In the genomic region with DNA sequence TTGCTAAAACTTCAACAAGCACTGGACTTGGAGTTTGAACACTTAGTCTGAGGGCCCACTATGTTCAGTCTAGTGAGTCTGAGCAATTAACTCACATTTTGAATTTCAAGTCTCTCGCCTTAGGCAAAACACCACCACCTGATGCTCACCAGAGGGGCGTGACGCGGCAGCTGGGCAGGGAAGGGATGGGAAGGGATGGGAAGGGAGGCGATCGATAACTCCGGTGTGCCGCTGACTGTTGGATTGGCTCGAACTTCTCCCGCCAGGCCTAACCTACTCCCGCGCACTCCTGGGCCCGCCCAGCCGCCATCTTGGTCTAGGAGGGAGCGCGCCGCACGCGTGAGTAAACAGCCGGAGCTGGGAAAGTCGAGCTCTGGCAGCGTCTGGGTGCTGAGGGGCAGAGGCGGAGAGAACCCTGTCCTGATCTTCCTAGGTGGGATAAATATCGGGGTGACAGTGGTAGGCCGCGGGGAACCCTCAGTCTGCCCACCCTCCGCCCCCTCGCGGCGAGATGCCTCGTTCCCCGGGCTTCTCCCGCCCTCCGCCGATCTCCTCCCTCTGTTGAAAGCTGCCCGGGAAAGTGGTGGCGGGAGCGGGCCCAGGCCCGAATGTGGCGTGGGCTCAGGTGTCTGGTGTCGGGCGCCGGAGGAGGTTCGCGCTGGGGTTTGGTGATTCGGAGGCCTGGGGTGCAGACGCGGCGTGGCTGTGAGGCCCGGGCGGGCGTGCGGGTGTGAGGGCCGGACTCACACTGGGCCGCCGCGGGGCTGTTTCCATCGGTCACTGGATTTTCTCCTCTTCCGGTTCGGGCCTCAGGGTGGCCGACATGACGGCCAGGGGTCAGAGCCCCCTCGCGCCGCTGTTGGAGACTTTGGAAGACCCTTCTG, we compare ENCODE assay signal across 1 cellular context.
TF ChIP-seq lines count a peak whose summit lies in the region.

A gene with protein sequence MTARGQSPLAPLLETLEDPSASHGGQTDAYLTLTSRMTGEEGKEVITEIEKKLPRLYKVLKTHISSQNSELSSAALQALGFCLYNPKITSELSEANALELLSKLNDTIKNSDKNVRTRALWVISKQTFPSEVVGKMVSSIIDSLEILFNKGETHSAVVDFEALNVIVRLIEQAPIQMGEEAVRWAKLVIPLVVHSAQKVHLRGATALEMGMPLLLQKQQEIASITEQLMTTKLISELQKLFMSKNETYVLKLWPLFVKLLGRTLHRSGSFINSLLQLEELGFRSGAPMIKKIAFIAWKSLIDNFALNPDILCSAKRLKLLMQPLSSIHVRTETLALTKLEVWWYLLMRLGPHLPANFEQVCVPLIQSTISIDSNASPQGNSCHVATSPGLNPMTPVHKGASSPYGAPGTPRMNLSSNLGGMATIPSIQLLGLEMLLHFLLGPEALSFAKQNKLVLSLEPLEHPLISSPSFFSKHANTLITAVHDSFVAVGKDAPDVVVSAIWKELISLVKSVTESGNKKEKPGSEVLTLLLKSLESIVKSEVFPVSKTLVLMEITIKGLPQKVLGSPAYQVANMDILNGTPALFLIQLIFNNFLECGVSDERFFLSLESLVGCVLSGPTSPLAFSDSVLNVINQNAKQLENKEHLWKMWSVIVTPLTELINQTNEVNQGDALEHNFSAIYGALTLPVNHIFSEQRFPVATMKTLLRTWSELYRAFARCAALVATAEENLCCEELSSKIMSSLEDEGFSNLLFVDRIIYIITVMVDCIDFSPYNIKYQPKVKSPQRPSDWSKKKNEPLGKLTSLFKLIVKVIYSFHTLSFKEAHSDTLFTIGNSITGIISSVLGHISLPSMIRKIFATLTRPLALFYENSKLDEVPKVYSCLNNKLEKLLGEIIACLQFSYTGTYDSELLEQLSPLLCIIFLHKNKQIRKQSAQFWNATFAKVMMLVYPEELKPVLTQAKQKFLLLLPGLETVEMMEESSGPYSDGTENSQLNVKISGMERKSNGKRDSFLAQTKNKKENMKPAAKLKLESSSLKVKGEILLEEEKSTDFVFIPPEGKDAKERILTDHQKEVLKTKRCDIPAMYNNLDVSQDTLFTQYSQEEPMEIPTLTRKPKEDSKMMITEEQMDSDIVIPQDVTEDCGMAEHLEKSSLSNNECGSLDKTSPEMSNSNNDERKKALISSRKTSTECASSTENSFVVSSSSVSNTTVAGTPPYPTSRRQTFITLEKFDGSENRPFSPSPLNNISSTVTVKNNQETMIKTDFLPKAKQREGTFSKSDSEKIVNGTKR (N-terminal part only) (plus strand): TSS at position 302 of the 884 bp plus-strand sequence. CDS start 522 bp downstream, at position 824.

TF ChIP-seq in HepG2, 621 proteins besides CTCF, POLR2A, EP300 and RAD21 (continued from another document and continues in another):
- no peak for TF ChIP-seq SMAD1 (CRISPR knock-in tag; IDR thresholded peaks at IDR 0.05; ENCODE audit: borderline replicate concordance, low read depth)
- peak; percentile 88; the same call in 1 of the 2 replicates for TF ChIP-seq FOXO1 (CRISPR knock-in tag; IDR thresholded peaks at IDR 0.05)
- no peak; the same call in 1 of the 2 replicates for TF ChIP-seq ZNF839 (CRISPR knock-in tag; IDR thresholded peaks at IDR 0.05; ENCODE audit: borderline replicate concordance)
- TF ChIP-seq, protein P1, sequence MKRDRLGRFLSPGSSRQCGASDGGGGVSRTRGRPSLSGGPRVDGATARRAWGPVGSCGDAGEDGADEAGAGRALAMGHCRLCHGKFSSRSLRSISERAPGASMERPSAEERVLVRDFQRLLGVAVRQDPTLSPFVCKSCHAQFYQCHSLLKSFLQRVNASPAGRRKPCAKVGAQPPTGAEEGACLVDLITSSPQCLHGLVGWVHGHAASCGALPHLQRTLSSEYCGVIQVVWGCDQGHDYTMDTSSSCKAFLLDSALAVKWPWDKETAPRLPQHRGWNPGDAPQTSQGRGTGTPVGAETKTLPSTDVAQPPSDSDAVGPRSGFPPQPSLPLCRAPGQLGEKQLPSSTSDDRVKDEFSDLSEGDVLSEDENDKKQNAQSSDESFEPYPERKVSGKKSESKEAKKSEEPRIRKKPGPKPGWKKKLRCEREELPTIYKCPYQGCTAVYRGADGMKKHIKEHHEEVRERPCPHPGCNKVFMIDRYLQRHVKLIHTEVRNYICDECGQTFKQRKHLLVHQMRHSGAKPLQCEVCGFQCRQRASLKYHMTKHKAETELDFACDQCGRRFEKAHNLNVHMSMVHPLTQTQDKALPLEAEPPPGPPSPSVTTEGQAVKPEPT (CRISPR knock-in tag; IDR thresholded peaks at IDR 0.05; ENCODE audit: low read depth), result peak; percentile 90
- TF ChIP-seq, protein P2, sequence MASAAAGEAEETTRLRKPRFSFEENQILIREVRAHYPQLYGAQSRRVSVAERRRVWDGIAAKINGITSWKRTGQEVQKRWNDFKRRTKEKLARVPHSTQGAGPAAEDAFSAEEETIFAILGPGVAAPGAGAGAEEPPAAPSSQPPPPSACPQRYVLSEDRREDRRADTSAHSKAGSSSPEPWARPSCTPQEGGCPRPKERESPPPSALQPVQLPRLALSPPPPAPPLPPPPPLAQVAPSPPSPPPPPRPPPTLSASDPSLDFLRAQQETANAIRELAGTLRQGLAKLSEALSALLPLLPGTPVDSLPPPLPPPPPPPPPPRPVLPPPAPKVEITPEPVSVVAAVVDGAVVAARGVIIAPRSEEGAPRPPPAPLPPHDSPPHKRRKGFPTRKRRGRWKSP (CRISPR knock-in tag; IDR thresholded peaks at IDR 0.05), result peak; percentile 80
- peak; percentile 59; the same call in 1 of the 2 replicates for TF ChIP-seq KDM5A (IDR thresholded peaks at IDR 0.05; ENCODE audit: borderline replicate concordance, low read length)
- TF ChIP-seq NFE2L1 (CRISPR knock-in tag; IDR thresholded peaks at IDR 0.05; ENCODE audit: borderline replicate concordance), result no peak
- TF ChIP-seq, protein P3, sequence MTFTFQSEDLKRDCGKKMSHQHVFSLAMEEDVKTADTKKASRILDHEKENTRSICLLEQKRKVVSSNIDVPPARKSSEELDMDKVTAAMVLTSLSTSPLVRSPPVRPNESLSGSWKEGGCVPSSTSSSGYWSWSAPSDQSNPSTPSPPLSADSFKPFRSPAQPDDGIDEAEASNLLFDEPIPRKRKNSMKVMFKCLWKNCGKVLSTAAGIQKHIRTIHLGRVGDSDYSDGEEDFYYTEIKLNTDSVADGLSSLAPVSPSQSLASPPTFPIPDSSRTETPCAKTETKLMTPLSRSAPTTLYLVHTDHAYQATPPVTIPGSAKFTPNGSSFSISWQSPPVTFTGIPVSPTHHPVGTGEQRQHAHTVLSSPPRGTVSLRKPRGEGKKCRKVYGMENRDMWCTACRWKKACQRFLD (CRISPR knock-in tag; IDR thresholded peaks at IDR 0.05; ENCODE audit: borderline replicate concordance), result peak; percentile 80; the same call in 1 of the 2 replicates
- no peak; the same call in 1 of the 2 replicates for TF ChIP-seq TRIM24 (CRISPR knock-in tag; IDR thresholded peaks at IDR 0.05)
- TF ChIP-seq GTF3A (CRISPR knock-in tag; conservative IDR thresholded peaks at IDR 0.05), result no peak
- no peak; the same call in 1 of the 2 replicates for TF ChIP-seq ZFP36L1 (CRISPR knock-in tag; IDR thresholded peaks at IDR 0.05)
- TF ChIP-seq TP53 (CRISPR knock-in tag; conservative IDR thresholded peaks at IDR 0.05), result peak; percentile 38; the same call in 1 of the 2 replicates
- no peak; the same call in 1 of the 2 replicates for TF ChIP-seq MTA3 (CRISPR knock-in tag; IDR thresholded peaks at IDR 0.05)
- TF ChIP-seq ZFP41 (CRISPR knock-in tag; IDR thresholded peaks at IDR 0.05; ENCODE audit: borderline replicate concordance), result peak; percentile 86; the same call in 1 of the 2 replicates
- TF ChIP-seq ZNF383 (CRISPR knock-in tag; IDR thresholded peaks at IDR 0.05; ENCODE audit: borderline replicate concordance), result no peak
- TF ChIP-seq, protein P4, sequence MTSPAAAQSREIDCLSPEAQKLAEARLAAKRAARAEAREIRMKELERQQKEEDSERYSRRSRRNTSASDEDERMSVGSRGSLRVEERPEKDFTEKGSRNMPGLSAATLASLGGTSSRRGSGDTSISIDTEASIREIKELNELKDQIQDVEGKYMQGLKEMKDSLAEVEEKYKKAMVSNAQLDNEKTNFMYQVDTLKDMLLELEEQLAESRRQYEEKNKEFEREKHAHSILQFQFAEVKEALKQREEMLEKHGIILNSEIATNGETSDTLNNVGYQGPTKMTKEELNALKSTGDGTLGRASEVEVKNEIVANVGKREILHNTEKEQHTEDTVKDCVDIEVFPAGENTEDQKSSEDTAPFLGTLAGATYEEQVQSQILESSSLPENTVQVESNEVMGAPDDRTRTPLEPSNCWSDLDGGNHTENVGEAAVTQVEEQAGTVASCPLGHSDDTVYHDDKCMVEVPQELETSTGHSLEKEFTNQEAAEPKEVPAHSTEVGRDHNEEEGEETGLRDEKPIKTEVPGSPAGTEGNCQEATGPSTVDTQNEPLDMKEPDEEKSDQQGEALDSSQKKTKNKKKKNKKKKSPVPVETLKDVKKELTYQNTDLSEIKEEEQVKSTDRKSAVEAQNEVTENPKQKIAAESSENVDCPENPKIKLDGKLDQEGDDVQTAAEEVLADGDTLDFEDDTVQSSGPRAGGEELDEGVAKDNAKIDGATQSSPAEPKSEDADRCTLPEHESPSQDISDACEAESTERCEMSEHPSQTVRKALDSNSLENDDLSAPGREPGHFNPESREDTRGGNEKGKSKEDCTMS (CRISPR knock-in tag; conservative IDR thresholded peaks at IDR 0.05), result no peak
- TF ChIP-seq REXO4 (CRISPR knock-in tag; IDR thresholded peaks at IDR 0.05; ENCODE audit: borderline replicate concordance), result 0 out of 2 replicates have a peak, but pooled peaks have one; percentile 36
- peak; percentile 97 for TF ChIP-seq BHLHE40 (IDR thresholded peaks at IDR 0.05; ENCODE audit: low read length)
- TF ChIP-seq, protein P5, sequence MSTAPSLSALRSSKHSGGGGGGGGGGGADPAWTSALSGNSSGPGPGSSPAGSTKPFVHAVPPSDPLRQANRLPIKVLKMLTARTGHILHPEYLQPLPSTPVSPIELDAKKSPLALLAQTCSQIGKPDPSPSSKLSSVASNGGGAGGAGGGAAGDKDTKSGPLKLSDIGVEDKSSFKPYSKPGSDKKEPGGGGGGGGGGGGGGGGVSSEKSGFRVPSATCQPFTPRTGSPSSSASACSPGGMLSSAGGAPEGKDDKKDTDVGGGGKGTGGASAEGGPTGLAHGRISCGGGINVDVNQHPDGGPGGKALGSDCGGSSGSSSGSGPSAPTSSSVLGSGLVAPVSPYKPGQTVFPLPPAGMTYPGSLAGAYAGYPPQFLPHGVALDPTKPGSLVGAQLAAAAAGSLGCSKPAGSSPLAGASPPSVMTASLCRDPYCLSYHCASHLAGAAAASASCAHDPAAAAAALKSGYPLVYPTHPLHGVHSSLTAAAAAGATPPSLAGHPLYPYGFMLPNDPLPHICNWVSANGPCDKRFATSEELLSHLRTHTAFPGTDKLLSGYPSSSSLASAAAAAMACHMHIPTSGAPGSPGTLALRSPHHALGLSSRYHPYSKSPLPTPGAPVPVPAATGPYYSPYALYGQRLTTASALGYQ (CRISPR knock-in tag; IDR thresholded peaks at IDR 0.05), result peak; percentile 39; the same call in 1 of the 2 replicates
- peak; percentile 74 for TF ChIP-seq TAF1 (CRISPR knock-in tag; IDR thresholded peaks at IDR 0.05)
- peak; percentile 80; the same call in 1 of the 2 replicates for TF ChIP-seq BRCA1 (CRISPR knock-in tag; IDR thresholded peaks at IDR 0.05)
- TF ChIP-seq, protein P6, sequence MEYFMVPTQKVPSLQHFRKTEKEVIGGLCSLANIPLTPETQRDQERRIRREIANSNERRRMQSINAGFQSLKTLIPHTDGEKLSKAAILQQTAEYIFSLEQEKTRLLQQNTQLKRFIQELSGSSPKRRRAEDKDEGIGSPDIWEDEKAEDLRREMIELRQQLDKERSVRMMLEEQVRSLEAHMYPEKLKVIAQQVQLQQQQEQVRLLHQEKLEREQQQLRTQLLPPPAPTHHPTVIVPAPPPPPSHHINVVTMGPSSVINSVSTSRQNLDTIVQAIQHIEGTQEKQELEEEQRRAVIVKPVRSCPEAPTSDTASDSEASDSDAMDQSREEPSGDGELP (IDR thresholded peaks at IDR 0.05; ENCODE audit: borderline replicate concordance, low read depth), result peak; percentile 90
- TF ChIP-seq ZNF781 (CRISPR knock-in tag; IDR thresholded peaks at IDR 0.05; ENCODE audit: borderline replicate concordance, not compliant biosample characterization), result peak; percentile 78
- TF ChIP-seq, protein P7, sequence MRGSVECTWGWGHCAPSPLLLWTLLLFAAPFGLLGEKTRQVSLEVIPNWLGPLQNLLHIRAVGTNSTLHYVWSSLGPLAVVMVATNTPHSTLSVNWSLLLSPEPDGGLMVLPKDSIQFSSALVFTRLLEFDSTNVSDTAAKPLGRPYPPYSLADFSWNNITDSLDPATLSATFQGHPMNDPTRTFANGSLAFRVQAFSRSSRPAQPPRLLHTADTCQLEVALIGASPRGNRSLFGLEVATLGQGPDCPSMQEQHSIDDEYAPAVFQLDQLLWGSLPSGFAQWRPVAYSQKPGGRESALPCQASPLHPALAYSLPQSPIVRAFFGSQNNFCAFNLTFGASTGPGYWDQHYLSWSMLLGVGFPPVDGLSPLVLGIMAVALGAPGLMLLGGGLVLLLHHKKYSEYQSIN (CRISPR knock-in tag; IDR thresholded peaks at IDR 0.05; ENCODE audit: borderline replicate concordance), result no peak
- no peak for TF ChIP-seq ZNF382 (CRISPR knock-in tag; IDR thresholded peaks at IDR 0.05; ENCODE audit: borderline replicate concordance)
- TF ChIP-seq, protein P8, sequence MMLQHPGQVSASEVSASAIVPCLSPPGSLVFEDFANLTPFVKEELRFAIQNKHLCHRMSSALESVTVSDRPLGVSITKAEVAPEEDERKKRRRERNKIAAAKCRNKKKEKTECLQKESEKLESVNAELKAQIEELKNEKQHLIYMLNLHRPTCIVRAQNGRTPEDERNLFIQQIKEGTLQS (CRISPR knock-in tag; IDR thresholded peaks at IDR 0.05), result 0 out of 2 replicates have a peak, but pooled peaks have one; percentile 27
- peak; percentile 89; the same call in 1 of the 2 replicates for TF ChIP-seq ZNF776 (CRISPR knock-in tag; IDR thresholded peaks at IDR 0.05)
- TF ChIP-seq EEA1 (CRISPR knock-in tag; IDR thresholded peaks at IDR 0.05; ENCODE audit: borderline replicate concordance), result peak; percentile 89
- TF ChIP-seq SUZ12 (IDR thresholded peaks at IDR 0.05; ENCODE audit: low read depth, low read length), result no peak
- TF ChIP-seq GPN1 (CRISPR knock-in tag; IDR thresholded peaks at IDR 0.05; ENCODE audit: borderline replicate concordance), result 0 out of 2 replicates have a peak, but pooled peaks have one; percentile 14
- TF ChIP-seq, protein P9, sequence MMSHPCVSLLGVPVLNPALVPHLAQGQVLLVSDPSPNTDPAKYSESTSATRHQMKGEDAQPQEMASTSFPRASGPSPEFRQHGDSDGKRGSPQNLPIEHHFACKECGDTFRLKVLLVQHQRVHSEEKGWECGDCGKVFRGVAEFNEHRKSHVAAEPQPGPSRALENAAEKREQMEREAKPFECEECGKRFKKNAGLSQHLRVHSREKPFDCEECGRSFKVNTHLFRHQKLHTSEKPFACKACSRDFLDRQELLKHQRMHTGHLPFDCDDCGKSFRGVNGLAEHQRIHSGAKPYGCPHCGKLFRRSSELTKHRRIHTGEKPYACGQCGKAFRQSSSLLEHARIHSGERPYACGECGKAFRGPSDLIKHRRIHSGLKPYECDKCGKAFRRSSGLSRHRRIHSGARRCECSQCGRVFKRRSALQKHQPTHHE (CRISPR knock-in tag; IDR thresholded peaks at IDR 0.05; ENCODE audit: borderline replicate concordance), result peak; percentile 63; the same call in 1 of the 2 replicates
- TF ChIP-seq, protein P10, sequence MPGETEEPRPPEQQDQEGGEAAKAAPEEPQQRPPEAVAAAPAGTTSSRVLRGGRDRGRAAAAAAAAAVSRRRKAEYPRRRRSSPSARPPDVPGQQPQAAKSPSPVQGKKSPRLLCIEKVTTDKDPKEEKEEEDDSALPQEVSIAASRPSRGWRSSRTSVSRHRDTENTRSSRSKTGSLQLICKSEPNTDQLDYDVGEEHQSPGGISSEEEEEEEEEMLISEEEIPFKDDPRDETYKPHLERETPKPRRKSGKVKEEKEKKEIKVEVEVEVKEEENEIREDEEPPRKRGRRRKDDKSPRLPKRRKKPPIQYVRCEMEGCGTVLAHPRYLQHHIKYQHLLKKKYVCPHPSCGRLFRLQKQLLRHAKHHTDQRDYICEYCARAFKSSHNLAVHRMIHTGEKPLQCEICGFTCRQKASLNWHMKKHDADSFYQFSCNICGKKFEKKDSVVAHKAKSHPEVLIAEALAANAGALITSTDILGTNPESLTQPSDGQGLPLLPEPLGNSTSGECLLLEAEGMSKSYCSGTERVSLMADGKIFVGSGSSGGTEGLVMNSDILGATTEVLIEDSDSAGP (CRISPR knock-in tag; IDR thresholded peaks at IDR 0.05; ENCODE audit: borderline replicate concordance), result peak; percentile 94
